9 cellular contexts compared by ENCODE assay signal in the genomic region with DNA sequence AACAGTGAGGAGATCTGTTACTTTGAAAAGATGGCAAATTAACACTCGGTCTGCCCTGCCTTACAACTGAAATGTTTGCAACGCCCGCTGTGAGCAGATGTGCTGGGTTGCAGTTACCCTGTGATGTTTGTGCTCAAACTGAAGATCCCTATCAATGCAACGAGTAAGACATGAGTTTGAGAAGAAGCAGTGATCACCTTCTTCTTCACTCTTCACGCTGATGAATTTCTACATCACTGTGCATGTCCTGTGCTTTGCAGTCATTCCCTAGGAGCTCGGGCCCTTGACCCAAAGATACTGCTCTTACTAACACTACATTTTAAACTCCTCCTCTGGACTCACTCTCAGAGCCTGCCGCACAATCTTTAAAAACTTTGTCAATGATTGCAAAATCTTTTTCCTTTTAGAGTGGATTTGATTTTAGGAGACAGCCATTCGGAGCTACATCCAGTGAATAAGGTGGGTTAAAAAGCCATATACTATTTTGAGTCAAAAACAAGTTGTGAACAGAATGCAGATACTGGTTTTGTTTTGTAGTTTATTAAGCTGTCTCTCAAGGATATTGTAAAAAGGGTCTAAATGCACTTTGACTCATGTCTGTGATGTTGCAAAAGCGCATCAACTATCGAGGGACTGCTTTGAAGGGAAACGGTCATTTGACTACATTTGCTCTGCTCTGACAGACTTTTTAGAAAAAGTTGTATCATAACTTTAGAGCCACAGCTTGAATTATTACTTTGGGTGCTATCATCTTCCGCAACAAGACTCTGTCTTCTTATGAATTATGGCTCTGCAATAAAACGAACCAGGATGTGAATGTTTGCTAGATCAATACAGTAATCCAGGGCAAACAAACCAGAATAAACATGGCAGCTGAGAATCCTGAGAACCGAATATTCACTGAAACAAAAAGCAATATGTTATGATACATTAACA. TPM values are rescaled to one million over a fixed set of nuclear protein-coding genes. Genes with fewer than 3 reads are reported as not detected.
DNase-seq lines count a peak whose midpoint lies in the region; ATAC-seq and TF ChIP-seq lines count a peak whose summit lies in the region.
"Had no signal": no experiment of that assay in that cellular context is flagged by ENCODE, and none has a peak within 500 bp of the region (broad histone marks: within the 10 kb centered on the region; RNA-seq: fewer than 3 reads in every experiment).

No MANE protein-coding gene starts in this region.

- TF ChIP-seq CTCF in VCaP (conservative IDR thresholded peaks at IDR 0.05) = no peak
- no peak for TF ChIP-seq CTCF in suprapubic skin (IDR thresholded peaks at IDR 0.05)

- H3K9ac ChIP-seq in mucosa of rectum (ENCODE audit: low read depth in 1 of 2, low read length in 2 of 2) = peak overlapping the region in 1 of 2 donors; percentile 32

- H3K36me3 ChIP-seq in mucosa of rectum (ENCODE audit: control insufficient read depth in 2 of 2, insufficient read depth in 2 of 2, low read length in 2 of 2) = no peaks in the 10 kb centered on the region
- H3K36me3 ChIP-seq in suprapubic skin = no peaks in the 10 kb centered on the region

- H3K9me3 ChIP-seq in mucosa of rectum (ENCODE audit: control insufficient read depth in 2 of 2, low read length in 2 of 2) (no peaks in the 10 kb centered on the region), suprapubic skin (no peaks in the 10 kb centered on the region)

- 62% methylated on average over 14 of the region's 14 CpGs for WGBS in suprapubic skin

- peak overlapping the region in 1 of 2 donors; percentile 26 for H3K4me3 ChIP-seq in mucosa of rectum (ENCODE audit: low read length in 2 of 2)
- H3K4me3 ChIP-seq in suprapubic skin = no peak overlapping the region

- H3K4me1 ChIP-seq in mucosa of rectum (ENCODE audit: control insufficient read depth in 2 of 2, insufficient read depth in 2 of 2, low read length in 2 of 2) (peaks cover 35 to 40% of the 10 kb centered on the region in 2 donors), suprapubic skin (no peaks in the 10 kb centered on the region)

- TF ChIP-seq EP300 in suprapubic skin (IDR thresholded peaks at IDR 0.05) = no peak

- H3K27me3 ChIP-seq in mucosa of rectum (ENCODE audit: control insufficient read depth in 2 of 2, insufficient read depth in 2 of 2, low read length in 2 of 2) (no peaks in the 10 kb centered on the region), suprapubic skin (no peaks in the 10 kb centered on the region)

- H3K27ac ChIP-seq in VCaP (peak overlapping the region; percentile 98), mucosa of rectum (ENCODE audit: low read depth in 2 of 2, low read length in 2 of 2) (peak overlapping the region; percentile 38), suprapubic skin (no peak overlapping the region)

- ATAC-seq in GM19351 (IDR thresholded peaks at IDR 0.05; ENCODE audit: unreplicated experiment) = no peak
- ATAC-seq in HG03520 (IDR thresholded peaks at IDR 0.05; ENCODE audit: unreplicated experiment) = no peak

- no peak for TF ChIP-seq POLR2A in suprapubic skin (IDR thresholded peaks at IDR 0.05)

- DNase-seq in DMS53 (lab: John Stamatoyannopoulos, UW) (peak; percentile 96), NCI-H1092 treated with DMSO at 0.1 percent for 48 hours (lab: John Stamatoyannopoulos, UW) (peak; percentile 86), suprapubic skin (ENCODE audit: low spot score in 2 of 2) (no peak), UCSD-AML1 (lab: John Stamatoyannopoulos, UW; ENCODE audit: unreplicated experiment) (no peak)
- DNase-seq: NCI-H2171 had no signal

RNA-seq across cellular contexts. Expression of a gene that starts 5.7 kb away (rescaled TPM):
- 1 to 10 TPM in 3 of 4 donors, under 1 TPM in 1; 0.91 to 3.5 (median 1.5) TPM for total RNA-seq in suprapubic skin

Comparison
In these comparisons a context has a peak if more than half of its experiments do, and no peak if none do; other contexts are left out.
1. DNase-seq: peak in DMS53 (single experiment) and NCI-H1092 treated with DMSO at 0.1 percent for 48 hours (single experiment); none in suprapubic skin (0 of 2) and UCSD-AML1 (single experiment).